11 cellular contexts compared by ENCODE assay signal in the genomic region with DNA sequence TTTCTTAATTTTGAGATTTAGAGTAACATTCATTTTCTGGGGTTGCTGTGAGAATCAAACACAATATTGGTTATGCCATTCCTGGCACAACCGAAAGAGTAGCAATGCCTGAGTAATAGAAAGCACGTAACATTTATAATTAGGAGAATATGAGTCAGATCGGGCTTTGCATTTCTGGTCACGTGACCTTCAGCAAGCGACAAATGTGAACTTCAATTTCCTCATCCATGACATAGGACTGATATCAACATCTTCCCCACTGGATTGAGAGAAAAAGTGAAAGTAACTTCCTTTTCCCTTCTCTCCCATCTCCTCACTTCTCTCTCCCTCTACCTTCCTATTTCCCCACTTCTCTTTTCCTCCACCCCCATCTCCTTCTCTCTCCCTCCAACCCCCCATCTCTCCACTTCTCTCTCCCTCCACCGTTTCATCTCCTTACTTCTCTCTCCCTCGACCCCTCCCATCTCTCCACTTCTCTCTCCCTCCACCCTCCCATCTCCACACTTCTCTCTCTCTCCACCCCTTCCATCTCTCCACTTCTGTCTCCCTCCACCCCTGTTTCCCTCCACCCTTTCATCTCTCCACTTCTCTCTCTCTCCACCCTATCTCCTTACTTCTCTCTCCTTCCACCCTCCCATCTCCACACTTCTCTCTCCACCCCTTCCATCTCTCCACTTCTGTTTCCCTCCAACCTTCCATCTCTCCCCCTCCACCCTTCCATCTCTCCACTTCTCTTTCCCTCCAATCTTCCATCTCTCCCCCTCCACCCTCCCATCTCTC. TPM values are rescaled to one million over a fixed set of nuclear protein-coding genes. Genes with fewer than 3 reads are reported as not detected.
DNase-seq lines count a peak whose midpoint lies in the region; ATAC-seq and TF ChIP-seq lines count a peak whose summit lies in the region.
"Had no signal": no experiment of that assay in that cellular context is flagged by ENCODE, and none has a peak within 500 bp of the region (broad histone marks: within the 10 kb centered on the region; RNA-seq: fewer than 3 reads in every experiment).

No MANE protein-coding gene starts in this region.

- peak; percentile 91 for ATAC-seq in activated T-helper 17 cell treated with anti-CD3 and anti-CD28 coated beads, Interleukin-2, amount 50 U/mL, for 72 hours (replicated peaks)
- ATAC-seq in omental fat pad (ENCODE audit: low FRiP score) (peak; percentile 28), WTC11 (no peak), body of pancreas (no peak), GM18520 (IDR thresholded peaks at IDR 0.05; ENCODE audit: unreplicated experiment) (no peak)
- ATAC-seq: left cardiac atrium, Panc1, sciatic nerve had no signal

- POLR2A ChIA-PET in WTC11 (lab: Charles Lee) = no interaction called here

- H3K27ac Mint-ChIP-seq in activated T-helper 17 cell treated with anti-CD3 and anti-CD28 coated beads, Interleukin-2, amount 50 U/mL, for 72 hours = peak overlapping the region; percentile 88
- no peak overlapping the region for H3K27ac Mint-ChIP-seq in WTC11
- H3K27ac Mint-ChIP-seq: stimulated activated naive B cell treated with anti-CD40 and anti-IgM and Interleukin-4, amounts not matched to agents 10 μg/mL and 1 μg/mL and 100 μg/mL, for 72 hours had no signal

- intact Hi-C loops in body of pancreas (cut with DNase I) = no loop called here

- CTCF ChIA-PET in WTC11 (lab: Charles Lee) = no interaction called here

- no peak overlapping the region for H3K27ac ChIP-seq in body of pancreas

- TF ChIP-seq POLR2A in body of pancreas (IDR thresholded peaks at IDR 0.05) = no peak

- peak overlapping the region; percentile 68 for H3K4me3 Mint-ChIP-seq in activated T-helper 17 cell treated with anti-CD3 and anti-CD28 coated beads, Interleukin-2, amount 50 U/mL, for 72 hours
- no peak overlapping the region for H3K4me3 Mint-ChIP-seq in WTC11
- H3K4me3 Mint-ChIP-seq: stimulated activated naive B cell treated with anti-CD40 and anti-IgM and Interleukin-4, amounts not matched to agents 10 μg/mL and 1 μg/mL and 100 μg/mL, for 72 hours had no signal

- no peak overlapping the region for H3K4me3 ChIP-seq in body of pancreas

- H3K36me3 Mint-ChIP-seq in activated T-helper 17 cell treated with anti-CD3 and anti-CD28 coated beads, Interleukin-2, amount 50 U/mL, for 72 hours (ENCODE audit: low read depth) = no peaks in the 10 kb centered on the region
- no peaks in the 10 kb centered on the region for H3K36me3 Mint-ChIP-seq in WTC11
- H3K36me3 Mint-ChIP-seq: stimulated activated naive B cell treated with anti-CD40 and anti-IgM and Interleukin-4, amounts not matched to agents 10 μg/mL and 1 μg/mL and 100 μg/mL, for 72 hours had no signal

- 64 to 66% methylated on average over 6 to 7 of the region's 7 CpGs for WGBS in body of pancreas, 2 donors

- H3K36me3 ChIP-seq in body of pancreas (replicated peaks in 1 of 2; ENCODE audit: insufficient read depth in 1 of 2, low read depth in 2 of 2) = no peaks in the 10 kb centered on the region

- H3K9me3 ChIP-seq in body of pancreas = no peaks in the 10 kb centered on the region

- peaks cover 25% of the 10 kb centered on the region for H3K4me1 Mint-ChIP-seq in activated T-helper 17 cell treated with anti-CD3 and anti-CD28 coated beads, Interleukin-2, amount 50 U/mL, for 72 hours
- peaks cover 9% of the 10 kb centered on the region; the same call in 1 of the 2 replicates for H3K4me1 Mint-ChIP-seq in WTC11

- H3K27me3 Mint-ChIP-seq in activated T-helper 17 cell treated with anti-CD3 and anti-CD28 coated beads, Interleukin-2, amount 50 U/mL, for 72 hours = peaks cover 17% of the 10 kb centered on the region
- peaks cover 3% of the 10 kb centered on the region for H3K27me3 Mint-ChIP-seq in WTC11 (ENCODE audit: low read depth)

- H3K9me3 Mint-ChIP-seq in activated T-helper 17 cell treated with anti-CD3 and anti-CD28 coated beads, Interleukin-2, amount 50 U/mL, for 72 hours = peaks cover 4% of the 10 kb centered on the region
- H3K9me3 Mint-ChIP-seq in WTC11 = peaks cover 3% of the 10 kb centered on the region
- H3K9me3 Mint-ChIP-seq: stimulated activated naive B cell treated with anti-CD40 and anti-IgM and Interleukin-4, amounts not matched to agents 10 μg/mL and 1 μg/mL and 100 μg/mL, for 72 hours had no signal

- H3K4me1 ChIP-seq in body of pancreas = no peaks in the 10 kb centered on the region

- no peak for TF ChIP-seq CTCF in omental fat pad (IDR thresholded peaks at IDR 0.05)
- no peak for TF ChIP-seq CTCF in WTC11 (IDR thresholded peaks at IDR 0.05)
- no peak for TF ChIP-seq CTCF in body of pancreas (IDR thresholded peaks at IDR 0.05)

- H3K27me3 ChIP-seq in body of pancreas = no peaks in the 10 kb centered on the region

- DNase-seq in EH (ENCODE audit: low read depth) (peak; percentile 46), HS-5 (ENCODE audit: low read depth) (peak; percentile 49), omental fat pad (ENCODE audit: low spot score) (no peak), WTC11 (ENCODE audit: low spot score) (no peak), body of pancreas (no peak)
- DNase-seq: left cardiac atrium; stimulated activated naive B cell treated with anti-CD40 and anti-IgM and Interleukin-4, amounts not matched to agents 10 μg/mL and 1 μg/mL and 100 μg/mL, for 72 hours had no signal

TF ChIP-seq in WTC11, 78 proteins besides CTCF, POLR2A, EP300 and RAD21 (continues in another document):
- TF ChIP-seq ZNF281 (CRISPR knock-in tag; IDR thresholded peaks at IDR 0.05) = no peak
- TF ChIP-seq, protein P1, sequence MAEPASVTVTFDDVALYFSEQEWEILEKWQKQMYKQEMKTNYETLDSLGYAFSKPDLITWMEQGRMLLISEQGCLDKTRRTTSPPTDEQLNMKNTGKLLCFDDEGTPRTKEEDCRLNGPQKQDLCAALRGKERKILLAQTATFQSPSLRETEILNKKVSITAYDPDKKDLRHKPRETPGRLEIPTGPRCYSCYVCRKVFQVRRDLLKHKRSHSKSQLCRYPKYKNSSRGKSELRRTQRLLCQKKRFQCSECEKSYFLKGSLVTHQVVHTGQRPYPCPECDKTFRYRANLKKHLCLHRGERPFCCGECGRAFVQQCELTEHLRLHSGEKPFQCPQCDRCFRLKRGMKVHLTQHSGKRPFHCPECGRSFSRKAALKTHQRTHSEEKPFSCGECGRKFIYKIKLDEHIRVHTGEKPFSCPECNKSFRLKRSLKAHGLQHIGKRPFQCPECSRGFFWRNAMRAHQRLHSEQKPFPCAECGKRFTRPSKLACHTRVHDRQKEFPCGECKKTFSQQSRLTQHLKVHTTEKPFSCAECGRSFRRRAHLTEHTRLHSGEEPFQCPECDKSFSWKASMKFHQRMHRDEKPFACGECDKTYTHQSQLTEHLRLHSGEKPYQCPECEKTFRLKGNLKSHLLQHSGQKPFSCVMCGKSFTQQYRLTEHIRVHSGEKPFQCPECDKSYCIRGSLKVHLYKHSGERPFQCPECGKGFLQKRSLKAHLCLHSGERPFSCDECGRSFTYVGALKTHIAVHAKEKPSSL (CRISPR knock-in tag; conservative IDR thresholded peaks at IDR 0.05) = no peak
- no peak for TF ChIP-seq TEAD1 (CRISPR knock-in tag; IDR thresholded peaks at IDR 0.05)
- TF ChIP-seq IRF1 (CRISPR knock-in tag; IDR thresholded peaks at IDR 0.05) = no peak
- TF ChIP-seq ZSCAN18 (CRISPR knock-in tag; IDR thresholded peaks at IDR 0.05) = no peak
- TF ChIP-seq SMAD3 (CRISPR knock-in tag; IDR thresholded peaks at IDR 0.05; ENCODE audit: borderline replicate concordance) = no peak

RNA-seq across cellular contexts. Expression of gene CAT, which starts 33.5 kb away (rescaled TPM):
- 10 to 100 TPM; 12.4 to 25.6 TPM for total RNA-seq in activated T-helper 17 cell treated with anti-CD3 and anti-CD28 coated beads, Interleukin-2, amount 50 U/mL, for 72 hours
- total RNA-seq in omental fat pad (100 to 1,000 TPM; 228 to 429 (median 293) TPM), WTC11 (2021) (9.3 to 13.2 TPM (median 11.5 TPM) in 3 replicates), body of pancreas (100 to 1,000 TPM in 1 of 2 donors, 10 to 100 TPM in 1; 98.8 to 148 TPM)

RNA-seq across cellular contexts. Expression of gene ABTB2, which starts 47.5 kb away (rescaled TPM):
- total RNA-seq in activated T-helper 17 cell treated with anti-CD3 and anti-CD28 coated beads, Interleukin-2, amount 50 U/mL, for 72 hours = 1 to 10 TPM in 1 of 2 donors, under 1 TPM in 1; 0.45 to 2.5 TPM
- total RNA-seq in omental fat pad (1 to 10 TPM; 3.4 to 6.2 (median 4.2) TPM), WTC11 (2021) (7.9 to 12.8 TPM (median 8.4 TPM) in 3 replicates), body of pancreas (1 to 10 TPM; 2.1 to 4.3 TPM)

Comparison
In these comparisons a context has a peak if more than half of its experiments do, and no peak if none do; other contexts are left out.
1. DNase-seq: peak in EH (single experiment) and HS-5 (single experiment); none in omental fat pad (single experiment), WTC11 (single experiment) and body of pancreas (0 of 4).
2. ATAC-seq: peak in activated T-helper 17 cell treated with anti-CD3 and anti-CD28 coated beads, Interleukin-2, amount 50 U/mL, for 72 hours (single experiment) and omental fat pad (single experiment); none in WTC11 (single experiment), body of pancreas (single experiment) and GM18520 (single experiment).